23 cellular contexts compared by ENCODE assay signal in the genomic region with DNA sequence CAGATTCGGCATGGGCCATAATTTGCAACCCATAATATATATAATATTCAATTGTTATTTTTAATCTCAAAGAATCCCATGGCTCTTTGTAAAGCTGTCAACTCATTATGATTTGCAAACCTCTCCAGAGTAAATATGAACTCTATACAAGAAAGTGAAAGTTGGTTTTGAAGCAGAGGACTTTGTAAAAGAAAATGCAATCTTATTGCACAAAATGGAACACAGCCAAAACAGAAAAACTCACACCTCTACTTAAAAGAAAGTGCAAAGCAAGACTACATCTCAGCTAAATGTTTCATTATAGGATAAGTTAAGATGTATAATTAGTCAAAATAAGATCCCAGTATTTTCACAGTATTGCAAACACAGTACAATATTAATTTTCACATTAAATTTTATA.
"Had no signal": no experiment of that assay in that cellular context is flagged by ENCODE, and none has a peak within 500 bp of the region (broad histone marks: within the 10 kb centered on the region; RNA-seq: fewer than 3 reads in every experiment).

No MANE protein-coding gene starts in this region.

- H3K36me3 ChIP-seq: gastroesophageal sphincter, heart right ventricle, lower lobe of right lung, prostate gland, right atrium auricular region, tibial artery had no signal

- FAIRE-seq: colon, keratinocyte had no signal

- H3K27me3 ChIP-seq: dorsolateral prefrontal cortex, foreskin keratinocyte, gastroesophageal sphincter, heart right ventricle, right atrium auricular region, testis, tibial artery had no signal

- H3K4me3 ChIP-seq: dorsolateral prefrontal cortex, gastroesophageal sphincter, heart right ventricle, lower lobe of right lung, prostate gland, right atrium auricular region, testis, tibial artery had no signal

- H3K27ac ChIP-seq: dorsolateral prefrontal cortex, gastroesophageal sphincter, heart right ventricle, lower lobe of right lung, prostate gland, right atrium auricular region, tibial artery had no signal

- H3K9me3 ChIP-seq: gastroesophageal sphincter, heart right ventricle, lower lobe of right lung, prostate gland, right atrium auricular region, testis, tibial artery had no signal

- H3K4me1 ChIP-seq: gastroesophageal sphincter, lower lobe of right lung, prostate gland, testis, tibial artery had no signal

- DNase-seq: dorsolateral prefrontal cortex; effector CD4-positive, alpha-beta T cell; foreskin keratinocyte; heart right ventricle; hippocampal formation; left ventricle myocardium superior; lower lobe of right lung; naive thymus-derived CD8-positive, alpha-beta T cell; nephron progenitor cell; nucleus accumbens; stimulated activated CD4-positive, alpha-beta T cell treated with anti-CD3 and anti-CD28 coated beads, Interleukin-2, amount 100 ng/mL, for 24 hours; stimulated activated CD4-positive, alpha-beta T cell treated with anti-CD3 and anti-CD28 coated beads, Interleukin-4, amount 100 ng/mL, for 24 hours; stimulated activated naive CD8-positive, alpha-beta T cell treated with anti-CD3 and anti-CD28 coated beads, Interleukin-15, Interleukin-2, amounts not matched to agents 100 U/mL and 50 U/mL, for 24 hours; substantia nigra; testis; tibial artery had no signal

- ATAC-seq: foreskin keratinocyte; gastroesophageal sphincter; heart right ventricle; left ventricle myocardium superior; lower lobe of right lung; naive thymus-derived CD8-positive, alpha-beta T cell; sciatic nerve; stimulated activated effector memory CD8-positive, alpha-beta T cell treated with anti-CD3 and anti-CD28 coated beads, Interleukin-12 subunit alpha, Interleukin-12 subunit beta, amount 100 ng/mL, for 72 hours; stimulated activated naive CD8-positive, alpha-beta T cell treated with anti-CD3 and anti-CD28 coated beads, Interleukin-15, Interleukin-2, amounts not matched to agents 100 U/mL and 50 U/mL, for 24 hours had no signal
